15 cellular contexts compared by ENCODE assay signal in the genomic region with DNA sequence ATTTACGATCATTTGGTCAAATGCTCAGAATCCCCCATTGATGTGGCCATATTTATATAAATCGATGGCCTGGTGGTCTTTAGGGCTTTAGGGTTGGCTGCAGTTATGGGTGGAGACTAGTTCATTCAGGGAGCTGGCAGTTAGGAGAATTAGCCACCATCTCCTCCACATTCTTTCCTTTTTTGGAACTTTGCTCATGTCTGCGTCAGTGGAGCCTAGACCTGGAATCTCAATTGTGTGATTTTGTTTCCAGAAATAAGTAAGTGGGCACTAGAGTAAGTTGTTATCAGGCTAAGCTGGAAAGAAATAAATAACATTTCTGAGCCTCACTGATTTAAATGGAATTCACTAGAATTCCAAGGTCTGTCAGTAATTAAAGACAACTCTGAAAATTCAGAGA. TPM values are rescaled to one million over a fixed set of nuclear protein-coding genes. Genes with fewer than 3 reads are reported as not detected.
DNase-seq lines count a peak whose midpoint lies in the region; ATAC-seq and TF ChIP-seq lines count a peak whose summit lies in the region.
"Had no signal": no experiment of that assay in that cellular context is flagged by ENCODE, and none has a peak within 500 bp of the region (broad histone marks: within the 10 kb centered on the region; RNA-seq: fewer than 3 reads in every experiment).

No MANE protein-coding gene starts in this region.

- in situ Hi-C loops in GM13976 (cut with MboI; ENCODE audit: low sequenced_read_pairs, unreplicated experiment): no loop called here

- H3K4me1 ChIP-seq in left ventricle myocardium inferior: peaks cover 22% of the 10 kb centered on the region
- H3K4me1 ChIP-seq in right lobe of liver: peaks cover 0 to 35% (median 10%) of the 10 kb centered on the region in 4 donors
- peaks cover 8 to 12% of the 10 kb centered on the region in 2 donors for H3K4me1 ChIP-seq in thoracic aorta (ENCODE audit: control insufficient read depth in 1 of 2, low read depth in 2 of 2)

- H3K27me3 ChIP-seq in left ventricle myocardium inferior (ENCODE audit: low read depth) (no peaks in the 10 kb centered on the region), right lobe of liver (no peaks in the 10 kb centered on the region), thoracic aorta (replicated peaks; ENCODE audit: insufficient read depth) (no peaks in the 10 kb centered on the region)

- DNase-seq in fibroblast of pulmonary artery (ENCODE audit: low read depth) (peak; percentile 16), left ventricle myocardium inferior (no peak), right lobe of liver (no peak), thoracic aorta (ENCODE audit: low spot score) (no peak), GM13976 (ENCODE audit: low spot score) (no peak)
- DNase-seq in activated CD4-positive, alpha-beta T cell treated with anti-CD3 and anti-CD28 coated beads for 1 hour: no peak
- DNase-seq: C1 segment of cervical spinal cord, KG1, MV-4-11, NCI-H1694 treated with DMSO at 0.1 percent for 48 hours, NCI-H2107, NCI-H524, NCI-H82, SIG-M5 had no signal

- H3K4me3 ChIP-seq in fibroblast of pulmonary artery (replicated peaks; ENCODE audit: low read depth, low read length) (no peak overlapping the region), left ventricle myocardium inferior (no peak overlapping the region), right lobe of liver (no peak overlapping the region), thoracic aorta (no peak overlapping the region)

- 50% methylated on average over 3 of the region's 3 CpGs for WGBS in right lobe of liver (ENCODE audit: insufficient coverage, low coverage, low lambda C conversion rate, missing lambda C conversion rate)

- peak in 3 of 4 donors; percentile 7 to 31 (median 14) for ATAC-seq in right lobe of liver
- peak; percentile 53 for ATAC-seq in thoracic aorta (ENCODE audit: insufficient number of reproducible peaks, low FRiP score, low read depth)
- ATAC-seq in HG02870 (IDR thresholded peaks at IDR 0.05; ENCODE audit: unreplicated experiment): no peak

- H3K9me3 ChIP-seq in left ventricle myocardium inferior (replicated peaks) (no peaks in the 10 kb centered on the region), right lobe of liver (no peaks in the 10 kb centered on the region), thoracic aorta (no peaks in the 10 kb centered on the region)

- peak overlapping the region; percentile 31 for H3K27ac ChIP-seq in left ventricle myocardium inferior (replicated peaks)
- H3K27ac ChIP-seq in right lobe of liver: peak overlapping the region; percentile 61 to 75 (median 69)
- H3K27ac ChIP-seq in thoracic aorta: peak overlapping the region in 1 of 2 donors; percentile 56

- no peak for TF ChIP-seq POLR2A in right lobe of liver (IDR thresholded peaks at IDR 0.05)

- intact Hi-C loops in left ventricle myocardium inferior (cut with micrococcal nuclease) (no loop called here), right lobe of liver (cut with DNase I) (no loop called here)

- TF ChIP-seq CTCF in fibroblast of pulmonary artery (IDR thresholded peaks at IDR 0.05; ENCODE audit: low read length, missing control alignments) (no peak), left ventricle myocardium inferior (IDR thresholded peaks at IDR 0.05; ENCODE audit: borderline replicate concordance) (no peak), right lobe of liver (IDR thresholded peaks at IDR 0.05) (no peak), thoracic aorta (IDR thresholded peaks at IDR 0.05) (no peak), GM13976 (IDR thresholded peaks at IDR 0.05; ENCODE audit: borderline replicate concordance, control extremely low read depth, extremely low read depth, insufficient read depth, missing control alignments) (no peak)

- H3K36me3 ChIP-seq in left ventricle myocardium inferior: no peaks in the 10 kb centered on the region
- no peaks in the 10 kb centered on the region for H3K36me3 ChIP-seq in right lobe of liver
- H3K36me3 ChIP-seq in thoracic aorta: no peaks in the 10 kb centered on the region

RNA-seq across cellular contexts. Expression of a gene that starts 29.0 kb away (rescaled TPM):
- total RNA-seq in left ventricle myocardium inferior (19.0 TPM), right lobe of liver (100 to 1,000 TPM in 1 of 6 experiments, 10 to 100 TPM in 5; 48.5 to 117 (median 55.7) TPM), thoracic aorta (10 to 100 TPM; 61.1 to 86.8 TPM)
